Comparison of ENCODE assay signal across 10 cellular contexts in genomic region chr3:111690242-111690641, GRCh38. TPM values are rescaled to one million over a fixed set of nuclear protein-coding genes. Genes with fewer than 3 reads are reported as not detected.
A peak's percentile ranks its signal among the peaks of the same experiment; 100 is the strongest.
DNase-seq lines count a peak whose midpoint lies in the region; ATAC-seq, FAIRE-seq and TF ChIP-seq lines count a peak whose summit lies in the region.
"Had no signal": no experiment of that assay in that cellular context is flagged by ENCODE, and none has a peak within 500 bp of the region (broad histone marks: within the 10 kb centered on the region; RNA-seq: fewer than 3 reads in every experiment).

No MANE protein-coding gene starts in this region.

- TF ChIP-seq CTCF in osteocyte (IDR thresholded peaks at IDR 0.05) = no peak

- no peaks in the 10 kb centered on the region for H3K27me3 Mint-ChIP-seq in osteocyte (ENCODE audit: unreplicated experiment)
- H3K27me3 Mint-ChIP-seq: activated B cell treated with CpG ODN at 0.5 μM for 24 hours had no signal

- H3K36me3 Mint-ChIP-seq in osteocyte (ENCODE audit: unreplicated experiment) = no peaks in the 10 kb centered on the region

- peak; percentile 91 for FAIRE-seq in H54 (lab: Jason Lieb, UNC)

- TF ChIP-seq POLR2A in H54 (IDR thresholded peaks at IDR 0.05; ENCODE audit: low read depth, low read length) = no peak

- H3K9me3 Mint-ChIP-seq in osteocyte (ENCODE audit: unreplicated experiment) = no peaks in the 10 kb centered on the region
- H3K9me3 Mint-ChIP-seq: activated B cell treated with CpG ODN at 0.5 μM for 24 hours had no signal

- H3K4me3 Mint-ChIP-seq in osteocyte (ENCODE audit: unreplicated experiment) = no peak overlapping the region
- H3K4me3 Mint-ChIP-seq: activated B cell treated with CpG ODN at 0.5 μM for 24 hours had no signal

- DNase-seq in H54 (ENCODE audit: insufficient read length, low spot score) = no peak
- peak; percentile 79 for DNase-seq in LHCN-M2 (ENCODE audit: low read depth)
- DNase-seq in hepatic stellate cell (ENCODE audit: low spot score) = peak; percentile 21
- DNase-seq in stimulated activated CD4-positive, alpha-beta T cell treated with anti-CD3 and anti-CD28 coated beads, Interleukin-12 subunit alpha, Interleukin-12 subunit beta, amount 100 ng/mL, for 4 hours = no peak
- DNase-seq in cerebellum (ENCODE audit: low spot score) = no peak
- DNase-seq in COLO829 (ENCODE audit: low spot score) = no peak
- DNase-seq in osteocyte (ENCODE audit: extremely low spot score, unreplicated experiment) = no peak
- DNase-seq: activated B cell treated with CpG ODN at 0.5 μM for 24 hours, H7 had no signal

- no peak overlapping the region for H3K27ac Mint-ChIP-seq in osteocyte (ENCODE audit: unreplicated experiment)
- H3K27ac Mint-ChIP-seq: activated B cell treated with CpG ODN at 0.5 μM for 24 hours had no signal

- peak; percentile 74 for ATAC-seq in GM18517 (IDR thresholded peaks at IDR 0.05; ENCODE audit: unreplicated experiment)

- peaks cover 4% of the 10 kb centered on the region for H3K4me1 Mint-ChIP-seq in osteocyte (ENCODE audit: unreplicated experiment)

RNA-seq across cellular contexts. Expression of gene PLCXD2, which starts 15.8 kb away (rescaled TPM):
- total RNA-seq in LHCN-M2 (2014; rRNA removed) (0.38 and 0.69 TPM in 2 replicates), cerebellum (37.9 TPM), osteocyte (0.91 and 1.6 TPM in 2 replicates)
- polyA plus RNA-seq in LHCN-M2 (2012) = 0.11 TPM

Comparison
In these comparisons a context has a peak if more than half of its experiments do, and no peak if none do; other contexts are left out.
1. DNase-seq: peak in LHCN-M2 (single experiment) and hepatic stellate cell (single experiment); none in H54 (single experiment), stimulated activated CD4-positive, alpha-beta T cell treated with anti-CD3 and anti-CD28 coated beads, Interleukin-12 subunit alpha, Interleukin-12 subunit beta, amount 100 ng/mL, for 4 hours (single experiment), cerebellum (single experiment), COLO829 (single experiment) and osteocyte (single experiment).
2. RNA of gene PLCXD2, which starts 15.8 kb away (total RNA-seq): 37.9 TPM in cerebellum (single experiment); 0.91 to 1.6 TPM in osteocyte and 0.38 to 0.69 TPM in LHCN-M2; every median in the first group is over 10 times any median in the second.